32 cellular contexts compared by ENCODE assay signal in genomic region chr14:85054178-85054577, GRCh38.
"Had no signal": no experiment of that assay in that cellular context is flagged by ENCODE, and none has a peak within 500 bp of the region (broad histone marks: within the 10 kb centered on the region; RNA-seq: fewer than 3 reads in every experiment).

No MANE protein-coding gene starts in this region.

- FAIRE-seq: RCC 7860 had no signal

- H3K4me3 ChIP-seq: PC-9 had no signal

- H3K27ac ChIP-seq: brain microvascular endothelial cell, KMS-11, PC-9, RWPE1, WERI-Rb-1 had no signal

- ATAC-seq: activated CD8-positive, alpha-beta memory T cell treated with anti-CD3 and anti-CD28 coated beads, Interleukin-2, amount 10 ng/mL, durations not matched to agents 7 days and 5 days; Right ventricle myocardium inferior had no signal

- H3K4me2 ChIP-seq: KMS-11, PC-9 had no signal

- H3K9ac ChIP-seq: KMS-11 had no signal

- H2AFZ ChIP-seq: PC-9 had no signal

- H3K27me3 ChIP-seq: brain microvascular endothelial cell had no signal

- DNase-seq: activated CD4-positive, alpha-beta memory T cell treated with anti-CD3 and anti-CD28 coated beads, Interleukin-2, amount 10 ng/mL, durations not matched to agents 7 days and 5 days; activated CD4-positive, alpha-beta T cell treated with anti-CD3 and anti-CD28 coated beads for 1 hour; activated CD4-positive, alpha-beta T cell treated with anti-CD3 and anti-CD28 coated beads for 48 hours; activated CD4-positive, CD25-positive, alpha-beta regulatory T cell; activated CD8-positive, alpha-beta memory T cell treated with anti-CD3 and anti-CD28 coated beads for 24 hours; activated CD8-positive, alpha-beta memory T cell treated with anti-CD3 and anti-CD28 coated beads, Interleukin-2, amount 10 ng/mL, durations not matched to agents 7 days and 5 days; activated CD8-positive, alpha-beta memory T cell treated with anti-CD3 and anti-CD28 coated beads, Interleukin-2, amount 50 U/mL, for 48 hours; activated effector memory CD4-positive, alpha-beta T cell treated with Interleukin-2 at 50 U/mL for 16 hours; activated naive CD4-positive, alpha-beta T cell treated with anti-CD3 and anti-CD28 coated beads, Interleukin-2, amount 10 ng/mL, durations not matched to agents 7 days and 5 days; activated T-cell treated with anti-CD3 and anti-CD28 coated beads, Interleukin-2, amount 50 U/mL, for 48 hours; amniotic stem cell; aorta; brain microvascular endothelial cell; central memory CD4-positive, alpha-beta T cell; MM.1S; MV-4-11; NCI-H1092; NCI-H1436 treated with DMSO at 0.1 percent for 48 hours; NCI-H1694 treated with DMSO at 0.1 percent for 48 hours; NCI-H2029; NCI-H2107; NCI-H2171; NCI-H510A; NCI-H526 treated with DMSO at 0.1 percent for 48 hours; PC-9; SIG-M5; T1000; WERI-Rb-1 had no signal

- H3K36me3 ChIP-seq: brain microvascular endothelial cell, WERI-Rb-1 had no signal
